8 cellular contexts compared by ENCODE assay signal in genomic region chr1:10074059-10074854, GRCh38. TPM values are rescaled to one million over a fixed set of nuclear protein-coding genes. Genes with fewer than 3 reads are reported as not detected.
DNase-seq lines count a peak whose midpoint lies in the region; ATAC-seq and TF ChIP-seq lines count a peak whose summit lies in the region.
"Had no signal": no experiment of that assay in that cellular context is flagged by ENCODE, and none has a peak within 500 bp of the region (broad histone marks: within the 10 kb centered on the region; RNA-seq: fewer than 3 reads in every experiment).

No MANE protein-coding gene starts in this region.

- H3K27ac ChIP-seq in right cardiac atrium (ENCODE audit: low read length) = no peak overlapping the region

- POLR2A ChIA-PET in activated naive CD8-positive, alpha-beta T cell treated with anti-CD3 and anti-CD28 coated beads, Interleukin-2, amount 10 ng/mL, durations not matched to agents 7 days and 5 days (lab: Charles Lee) = no interaction called here

- peaks cover 2% of the 10 kb centered on the region for H3K4me1 ChIP-seq in right cardiac atrium (ENCODE audit: control insufficient read depth, insufficient read depth, low read length)

- ATAC-seq in GM21447 (IDR thresholded peaks at IDR 0.05; ENCODE audit: unreplicated experiment) = peak; percentile 89
- ATAC-seq in activated naive CD8-positive, alpha-beta T cell treated with anti-CD3 and anti-CD28 coated beads, Interleukin-2, amount 10 ng/mL, durations not matched to agents 7 days and 5 days (ENCODE audit: low read depth) = peak; percentile 97
- ATAC-seq in right cardiac atrium = peak; percentile 53 to 68

- H3K4me3 Mint-ChIP-seq in activated naive CD8-positive, alpha-beta T cell treated with anti-CD3 and anti-CD28 coated beads, Interleukin-2, amount 10 ng/mL, durations not matched to agents 7 days and 5 days = peak overlapping the region; percentile 1
- H3K4me3 Mint-ChIP-seq: dendritic cell treated with granulocyte-macrophage colony-stimulating factor and Interleukin-4, amounts not matched to agents 40 ng/mL and 50 ng/mL, for 4 days had no signal

- H3K27me3 ChIP-seq in right cardiac atrium (ENCODE audit: control insufficient read depth, insufficient read depth) = no peaks in the 10 kb centered on the region

- H3K36me3 Mint-ChIP-seq in activated naive CD8-positive, alpha-beta T cell treated with anti-CD3 and anti-CD28 coated beads, Interleukin-2, amount 10 ng/mL, durations not matched to agents 7 days and 5 days = peaks cover 7% of the 10 kb centered on the region

- no peak overlapping the region for H3K27ac Mint-ChIP-seq in activated naive CD8-positive, alpha-beta T cell treated with anti-CD3 and anti-CD28 coated beads, Interleukin-2, amount 10 ng/mL, durations not matched to agents 7 days and 5 days
- H3K27ac Mint-ChIP-seq: dendritic cell treated with granulocyte-macrophage colony-stimulating factor and Interleukin-4, amounts not matched to agents 40 ng/mL and 50 ng/mL, for 4 days had no signal

- peak; percentile 34; the same call in 1 of the 2 replicates for TF ChIP-seq POLR2A in Raji (IDR thresholded peaks at IDR 0.05; ENCODE audit: insufficient read depth, low read depth, low read length)

- H3K9me3 ChIP-seq in right cardiac atrium (ENCODE audit: control insufficient read depth, low read length) = no peaks in the 10 kb centered on the region

- WGBS in right cardiac atrium = 60% methylated on average over 5 of the region's 5 CpGs

- H3K27me3 Mint-ChIP-seq in activated naive CD8-positive, alpha-beta T cell treated with anti-CD3 and anti-CD28 coated beads, Interleukin-2, amount 10 ng/mL, durations not matched to agents 7 days and 5 days = peaks cover 2% of the 10 kb centered on the region

- peak; percentile 57 for DNase-seq in activated naive CD8-positive, alpha-beta T cell treated with anti-CD3 and anti-CD28 coated beads, Interleukin-2, amount 10 ng/mL, durations not matched to agents 7 days and 5 days
- DNase-seq in right cardiac atrium (no peak), NCI-H2029 (lab: John Stamatoyannopoulos, UW) (no peak), COLO668 (lab: John Stamatoyannopoulos, UW; ENCODE audit: unreplicated experiment) (no peak)
- peak; percentile 25 to 31 for DNase-seq in stimulated activated CD4-positive, alpha-beta T cell treated with anti-CD3 and anti-CD28 coated beads, Interleukin-1b, Interleukin-23, amount 100 ng/mL, for 4 hours (ENCODE audit: low read depth in 2 of 2)

- peaks cover 12% of the 10 kb centered on the region for H3K4me1 Mint-ChIP-seq in activated naive CD8-positive, alpha-beta T cell treated with anti-CD3 and anti-CD28 coated beads, Interleukin-2, amount 10 ng/mL, durations not matched to agents 7 days and 5 days

- intact Hi-C loops in right cardiac atrium (cut with DNase I) = no loop called here

- no peak overlapping the region for H3K4me3 ChIP-seq in right cardiac atrium (ENCODE audit: low read length)

- H3K9me3 Mint-ChIP-seq in activated naive CD8-positive, alpha-beta T cell treated with anti-CD3 and anti-CD28 coated beads, Interleukin-2, amount 10 ng/mL, durations not matched to agents 7 days and 5 days = no peaks in the 10 kb centered on the region
- H3K9me3 Mint-ChIP-seq: dendritic cell treated with granulocyte-macrophage colony-stimulating factor and Interleukin-4, amounts not matched to agents 40 ng/mL and 50 ng/mL, for 4 days had no signal

RNA-seq across cellular contexts. Expression of gene UBE4B, which starts 41.5 kb away (rescaled TPM):
- total RNA-seq in activated naive CD8-positive, alpha-beta T cell treated with anti-CD3 and anti-CD28 coated beads, Interleukin-2, amount 10 ng/mL, durations not matched to agents 7 days and 5 days = 10 to 100 TPM; 31.6 to 33.4 TPM
- 10 to 100 TPM; 53.8 to 90.5 (median 65.3) TPM for total RNA-seq in right cardiac atrium
- polyA plus RNA-seq in right cardiac atrium = 24.1 TPM

Comparison
In these comparisons a context has a peak if more than half of its experiments do, and no peak if none do; other contexts are left out.
1. DNase-seq: peak in activated naive CD8-positive, alpha-beta T cell treated with anti-CD3 and anti-CD28 coated beads, Interleukin-2, amount 10 ng/mL, durations not matched to agents 7 days and 5 days (single experiment) and stimulated activated CD4-positive, alpha-beta T cell treated with anti-CD3 and anti-CD28 coated beads, Interleukin-1b, Interleukin-23, amount 100 ng/mL, for 4 hours (2 of 2); none in right cardiac atrium (0 of 3), NCI-H2029 (single experiment) and COLO668 (single experiment).
2. Peak in every context shown above with its lines, with median percentiles within 50 percentile points of each other: ATAC-seq.